ENCODE assay signal across 2 cellular contexts in the genomic region with DNA sequence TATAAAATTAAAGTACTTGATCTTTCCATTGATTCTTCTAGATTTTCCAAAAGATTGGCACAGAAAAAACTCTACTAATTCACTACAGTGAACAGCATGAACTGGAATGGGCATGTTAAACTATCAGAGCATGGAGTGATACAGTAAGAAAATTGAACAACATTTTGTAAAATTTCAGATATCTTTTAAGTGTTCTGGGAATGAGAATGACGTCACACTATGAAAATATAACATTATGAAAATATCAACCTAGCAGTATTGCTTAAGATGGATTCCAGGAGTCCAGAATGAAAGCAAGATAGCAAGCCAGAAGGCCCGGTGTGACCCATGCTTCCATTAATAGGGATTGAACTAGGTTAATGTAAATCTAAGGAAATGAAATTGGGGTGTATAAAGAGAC.
TF ChIP-seq lines count a peak whose summit lies in the region.

No MANE protein-coding gene starts in this region.

TF ChIP-seq in HepG2, 621 proteins besides CTCF, POLR2A, EP300 and RAD21:
- TF ChIP-seq, protein P1, sequence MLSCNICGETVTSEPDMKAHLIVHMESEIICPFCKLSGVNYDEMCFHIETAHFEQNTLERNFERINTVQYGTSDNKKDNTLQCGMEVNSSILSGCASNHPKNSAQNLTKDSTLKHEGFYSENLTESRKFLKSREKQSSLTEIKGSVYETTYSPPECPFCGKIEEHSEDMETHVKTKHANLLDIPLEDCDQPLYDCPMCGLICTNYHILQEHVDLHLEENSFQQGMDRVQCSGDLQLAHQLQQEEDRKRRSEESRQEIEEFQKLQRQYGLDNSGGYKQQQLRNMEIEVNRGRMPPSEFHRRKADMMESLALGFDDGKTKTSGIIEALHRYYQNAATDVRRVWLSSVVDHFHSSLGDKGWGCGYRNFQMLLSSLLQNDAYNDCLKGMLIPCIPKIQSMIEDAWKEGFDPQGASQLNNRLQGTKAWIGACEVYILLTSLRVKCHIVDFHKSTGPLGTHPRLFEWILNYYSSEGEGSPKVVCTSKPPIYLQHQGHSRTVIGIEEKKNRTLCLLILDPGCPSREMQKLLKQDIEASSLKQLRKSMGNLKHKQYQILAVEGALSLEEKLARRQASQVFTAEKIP (CRISPR knock-in tag; IDR thresholded peaks at IDR 0.05; ENCODE audit: borderline replicate concordance) = no peak
- TF ChIP-seq, protein P2, sequence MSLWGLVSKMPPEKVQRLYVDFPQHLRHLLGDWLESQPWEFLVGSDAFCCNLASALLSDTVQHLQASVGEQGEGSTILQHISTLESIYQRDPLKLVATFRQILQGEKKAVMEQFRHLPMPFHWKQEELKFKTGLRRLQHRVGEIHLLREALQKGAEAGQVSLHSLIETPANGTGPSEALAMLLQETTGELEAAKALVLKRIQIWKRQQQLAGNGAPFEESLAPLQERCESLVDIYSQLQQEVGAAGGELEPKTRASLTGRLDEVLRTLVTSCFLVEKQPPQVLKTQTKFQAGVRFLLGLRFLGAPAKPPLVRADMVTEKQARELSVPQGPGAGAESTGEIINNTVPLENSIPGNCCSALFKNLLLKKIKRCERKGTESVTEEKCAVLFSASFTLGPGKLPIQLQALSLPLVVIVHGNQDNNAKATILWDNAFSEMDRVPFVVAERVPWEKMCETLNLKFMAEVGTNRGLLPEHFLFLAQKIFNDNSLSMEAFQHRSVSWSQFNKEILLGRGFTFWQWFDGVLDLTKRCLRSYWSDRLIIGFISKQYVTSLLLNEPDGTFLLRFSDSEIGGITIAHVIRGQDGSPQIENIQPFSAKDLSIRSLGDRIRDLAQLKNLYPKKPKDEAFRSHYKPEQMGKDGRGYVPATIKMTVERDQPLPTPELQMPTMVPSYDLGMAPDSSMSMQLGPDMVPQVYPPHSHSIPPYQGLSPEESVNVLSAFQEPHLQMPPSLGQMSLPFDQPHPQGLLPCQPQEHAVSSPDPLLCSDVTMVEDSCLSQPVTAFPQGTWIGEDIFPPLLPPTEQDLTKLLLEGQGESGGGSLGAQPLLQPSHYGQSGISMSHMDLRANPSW (CRISPR knock-in tag; IDR thresholded peaks at IDR 0.05; ENCODE audit: borderline replicate concordance) = no peak
- TF ChIP-seq ZNF501 (CRISPR knock-in tag; IDR thresholded peaks at IDR 0.05) (no peak), NFE2L1 (CRISPR knock-in tag; IDR thresholded peaks at IDR 0.05; ENCODE audit: borderline replicate concordance) (no peak), HNRNPLL (IDR thresholded peaks at IDR 0.05; ENCODE audit: low read depth, low read length, poor library complexity, severe bottlenecking) (no peak), MXI1 (IDR thresholded peaks at IDR 0.05; ENCODE audit: borderline replicate concordance, low read depth, low read length) (no peak), ATF7 (IDR thresholded peaks at IDR 0.05) (peak; percentile 96), ATF7 (CRISPR knock-in tag; IDR thresholded peaks at IDR 0.05) (no peak), CREB1 (IDR thresholded peaks at IDR 0.05) (peak; percentile 93), CREB1 (CRISPR knock-in tag; IDR thresholded peaks at IDR 0.05) (no peak)
- TF ChIP-seq, protein P3, sequence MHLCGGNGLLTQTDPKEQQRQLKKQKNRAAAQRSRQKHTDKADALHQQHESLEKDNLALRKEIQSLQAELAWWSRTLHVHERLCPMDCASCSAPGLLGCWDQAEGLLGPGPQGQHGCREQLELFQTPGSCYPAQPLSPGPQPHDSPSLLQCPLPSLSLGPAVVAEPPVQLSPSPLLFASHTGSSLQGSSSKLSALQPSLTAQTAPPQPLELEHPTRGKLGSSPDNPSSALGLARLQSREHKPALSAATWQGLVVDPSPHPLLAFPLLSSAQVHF (CRISPR knock-in tag; IDR thresholded peaks at IDR 0.05) = no peak

TF ChIP-seq in K562, 482 proteins besides CTCF, POLR2A, EP300 and RAD21 (continued from another document):
- TF ChIP-seq, protein P4, sequence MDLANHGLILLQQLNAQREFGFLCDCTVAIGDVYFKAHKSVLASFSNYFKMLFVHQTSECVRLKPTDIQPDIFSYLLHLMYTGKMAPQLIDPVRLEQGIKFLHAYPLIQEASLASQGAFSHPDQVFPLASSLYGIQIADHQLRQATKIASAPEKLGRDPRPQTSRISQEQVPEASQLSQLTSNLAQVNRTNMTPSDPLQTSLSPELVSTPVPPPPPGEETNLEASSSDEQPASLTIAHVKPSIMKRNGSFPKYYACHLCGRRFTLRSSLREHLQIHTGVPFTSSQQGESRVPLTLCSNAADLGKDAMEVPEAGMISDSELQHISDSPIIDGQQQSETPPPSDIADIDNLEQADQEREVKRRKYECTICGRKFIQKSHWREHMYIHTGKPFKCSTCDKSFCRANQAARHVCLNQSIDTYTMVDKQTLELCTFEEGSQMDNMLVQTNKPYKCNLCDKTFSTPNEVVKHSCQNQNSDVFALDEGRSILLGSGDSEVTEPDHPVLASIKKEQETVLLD (IDR thresholded peaks at IDR 0.05) = no peak
- TF ChIP-seq NR1H2 (CRISPR knock-in tag; IDR thresholded peaks at IDR 0.05) (no peak), ATF7 (IDR thresholded peaks at IDR 0.05) (peak; percentile 32; the same call in 1 of the 2 replicates)
